8 cellular contexts compared by ENCODE assay signal in genomic region chr11:34890812-34891211, GRCh38. TPM values are rescaled to one million over a fixed set of nuclear protein-coding genes. Genes with fewer than 3 reads are reported as not detected.
DNase-seq lines count a peak whose midpoint lies in the region; ATAC-seq and TF ChIP-seq lines count a peak whose summit lies in the region.

No MANE protein-coding gene starts in this region.

- no peak overlapping the region for H3K4me2 ChIP-seq in mesendoderm (ENCODE audit: low read length)

- no peak overlapping the region for H2AK5ac ChIP-seq in mesendoderm (ENCODE audit: low read length)

- H3K36me3 ChIP-seq in lower lobe of right lung (peaks cover 18% of the 10 kb centered on the region), mesendoderm (ENCODE audit: control insufficient read depth, insufficient read depth, low read length) (peaks cover 2% of the 10 kb centered on the region)

- H4K5ac ChIP-seq in mesendoderm (ENCODE audit: low read length): no peak overlapping the region

- WGBS in mesendoderm (ENCODE audit: extremely low coverage, insufficient coverage, low lambda C conversion rate): no CpG with 5 or more reads among the region's 1 CpG

- intact Hi-C loops in lower lobe of right lung (cut with DNase I): loop anchor here (5.0 kb wide), 1 partner anchor 304 kb away; no protein-coding TSS in a partner anchor

- no peak overlapping the region for H2BK120ac ChIP-seq in mesendoderm (ENCODE audit: low read depth, low read length)

- no peak overlapping the region for H3K56ac ChIP-seq in mesendoderm (ENCODE audit: low read length)

- no peak overlapping the region for H3K4ac ChIP-seq in mesendoderm (ENCODE audit: low read depth, low read length)

- in situ Hi-C loops in astrocyte of the spinal cord (cut with HindIII; ENCODE audit: low sequenced_read_pairs): no loop called here

- TF ChIP-seq CTCF in astrocyte of the spinal cord (IDR thresholded peaks at IDR 0.05; ENCODE audit: low read depth, low read length) (peak; percentile 35), lower lobe of right lung (IDR thresholded peaks at IDR 0.05) (peak; percentile 43)

- H3K27me3 ChIP-seq in lower lobe of right lung (ENCODE audit: low read depth) (no peaks in the 10 kb centered on the region), mesendoderm (ENCODE audit: insufficient read depth, low read length, poor library complexity) (no peaks in the 10 kb centered on the region)

- no peak overlapping the region for H2BK5ac ChIP-seq in mesendoderm (ENCODE audit: low read length)

- no peak overlapping the region for H2BK15ac ChIP-seq in mesendoderm (replicated peaks; ENCODE audit: low read depth)

- no peak overlapping the region for H4K8ac ChIP-seq in mesendoderm (ENCODE audit: low read depth, low read length)

- no peak overlapping the region for H3K27ac ChIP-seq in lower lobe of right lung
- no peak overlapping the region for H3K27ac ChIP-seq in mesendoderm (ENCODE audit: low read depth, low read length)

- DNase-seq in NCI-H510A treated with DMSO at 0.1 percent for 48 hours (lab: John Stamatoyannopoulos, UW): peak; percentile 29
- DNase-seq in NCI-H510A (lab: John Stamatoyannopoulos, UW): no peak
- peak; percentile 71 for DNase-seq in NCI-H146 (lab: John Stamatoyannopoulos, UW)
- peak; percentile 58 for DNase-seq in astrocyte of the spinal cord (ENCODE audit: low read depth, low spot score)
- no peak for DNase-seq in lower lobe of right lung
- no peak for DNase-seq in activated CD4-positive, alpha-beta T cell treated with anti-CD3 and anti-CD28 coated beads for 1 hour
- DNase-seq in stimulated activated CD4-positive, alpha-beta T cell treated with anti-CD3 and anti-CD28 coated beads, Interleukin-12 subunit alpha, Interleukin-12 subunit beta, amount 100 ng/mL, for 4 hours: no peak
- DNase-seq in mesendoderm: no peak

- H3K9me3 ChIP-seq in lower lobe of right lung: no peaks in the 10 kb centered on the region

- no peak overlapping the region for H3K18ac ChIP-seq in mesendoderm (ENCODE audit: low read length)

- no peaks in the 10 kb centered on the region for H3K4me1 ChIP-seq in lower lobe of right lung
- no peaks in the 10 kb centered on the region for H3K4me1 ChIP-seq in mesendoderm (ENCODE audit: control insufficient read depth, low read depth, low read length)

- H3K4me3 ChIP-seq in astrocyte of the spinal cord (ENCODE audit: low read depth, low read length) (no peak overlapping the region), lower lobe of right lung (no peak overlapping the region), mesendoderm (ENCODE audit: low read length) (no peak overlapping the region)

- no peaks in the 10 kb centered on the region for H3K79me2 ChIP-seq in mesendoderm (ENCODE audit: control insufficient read depth, insufficient read depth, low read length)

- H3K79me1 ChIP-seq in mesendoderm (ENCODE audit: low read length): no peaks in the 10 kb centered on the region

- peak in 1 of 2 donors; percentile 64 for ATAC-seq in lower lobe of right lung

- H3K23ac ChIP-seq in mesendoderm (ENCODE audit: low read length): no peak overlapping the region

- H3K9ac ChIP-seq in mesendoderm (ENCODE audit: low read length): no peak overlapping the region

RNA-seq across cellular contexts. Expression of gene APIP, which starts 25.4 kb away (rescaled TPM):
- 36.7 TPM for total RNA-seq in lower lobe of right lung
- 44.3 TPM for polyA plus RNA-seq in mesendoderm (2013, experiment 1 of 2)
- 45.7 TPM for polyA plus RNA-seq in mesendoderm (2013, experiment 2 of 2)

RNA-seq across cellular contexts. Expression of gene PDHX, which starts 25.6 kb away (rescaled TPM):
- total RNA-seq in lower lobe of right lung: 39.1 TPM
- 49.8 TPM for polyA plus RNA-seq in mesendoderm (2013, experiment 1 of 2)
- 48.8 TPM for polyA plus RNA-seq in mesendoderm (2013, experiment 2 of 2)

Comparison
In these comparisons a context has a peak if more than half of its experiments do, and no peak if none do; other contexts are left out.
1. DNase-seq: peak in NCI-H510A treated with DMSO at 0.1 percent for 48 hours (single experiment), NCI-H146 (single experiment) and astrocyte of the spinal cord (single experiment); none in NCI-H510A (single experiment), lower lobe of right lung (single experiment), activated CD4-positive, alpha-beta T cell treated with anti-CD3 and anti-CD28 coated beads for 1 hour (single experiment), stimulated activated CD4-positive, alpha-beta T cell treated with anti-CD3 and anti-CD28 coated beads, Interleukin-12 subunit alpha, Interleukin-12 subunit beta, amount 100 ng/mL, for 4 hours (single experiment) and mesendoderm (single experiment).